ENCODE assay signal across 34 cellular contexts in the genomic region with DNA sequence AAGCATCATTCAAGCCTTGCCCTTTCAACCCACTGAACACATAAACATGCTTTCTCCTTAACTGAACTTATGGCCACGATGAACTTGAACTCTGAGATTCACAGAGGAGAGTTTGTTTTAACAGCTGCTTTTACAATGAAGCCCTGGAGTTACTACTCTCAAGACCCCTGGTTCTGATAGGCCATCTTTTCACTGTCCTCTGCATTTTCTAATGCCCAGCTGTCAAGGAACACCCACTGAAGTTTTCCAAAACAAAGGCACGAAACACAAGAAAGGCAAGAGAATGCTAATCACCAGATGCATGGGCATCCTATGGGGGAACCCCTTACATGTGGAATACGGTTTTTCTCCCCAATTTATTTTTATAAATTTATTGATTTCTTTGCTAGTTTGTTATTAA.
"Had no signal": no experiment of that assay in that cellular context is flagged by ENCODE, and none has a peak within 500 bp of the region (broad histone marks: within the 10 kb centered on the region; RNA-seq: fewer than 3 reads in every experiment).

No MANE protein-coding gene starts in this region.

- H3K36me3 ChIP-seq: ascending aorta had no signal

- H3K4me3 Mint-ChIP-seq: activated CD4-positive, alpha-beta T cell treated with anti-CD3 and anti-CD28 coated beads, Interleukin-2, amount 10 ng/mL, durations not matched to agents 24 days and 14 days; activated CD8-positive, alpha-beta T cell treated with anti-CD3 and anti-CD28 coated beads for 36 hours; activated naive CD4-positive, alpha-beta T cell treated with anti-CD3 and anti-CD28 coated beads, Interleukin-2, amount 50 U/mL, for 24 hours; activated naive CD8-positive, alpha-beta T cell treated with anti-CD3 and anti-CD28 coated beads, Interleukin-2, amount 10 ng/mL, durations not matched to agents 7 days and 5 days; activated T-cell treated with anti-CD3 and anti-CD28 coated beads, Interleukin-2, amount 50 U/mL, for 72 hours; activated T-helper 17 cell treated with anti-CD3 and anti-CD28 coated beads, Interleukin-2, amount 50 U/mL, for 72 hours had no signal

- H3K4me2 ChIP-seq: PC-9 had no signal

- DNase-seq: activated CD4-positive, alpha-beta T cell treated with anti-CD3 and anti-CD28 coated beads, Interleukin-2, amount 10 ng/mL, durations not matched to agents 24 days and 14 days; activated CD4-positive, alpha-beta T cell treated with anti-CD3 and anti-CD28 coated beads, Interleukin-2, amount 50 U/mL, for 4 hours; activated CD8-positive, alpha-beta T cell treated with anti-CD3 and anti-CD28 coated beads for 36 hours; activated effector memory CD4-positive, alpha-beta T cell treated with anti-CD3 and anti-CD28 coated beads, Interleukin-2, amount 50 U/mL, for 16 hours; activated naive CD4-positive, alpha-beta T cell; activated naive CD8-positive, alpha-beta T cell treated with anti-CD3 and anti-CD28 coated beads, Interleukin-2, amount 10 ng/mL, durations not matched to agents 7 days and 5 days; activated T-cell treated with anti-CD3 and anti-CD28 coated beads, Interleukin-2, amount 50 U/mL, for 1 hour; activated T-cell treated with anti-CD3 and anti-CD28 coated beads, Interleukin-2, amount 50 U/mL, for 72 hours; amygdala; cerebellar nuclear complex; KG1; MM.1S; MV-4-11; NCI-H1092; NCI-H1436 treated with DMSO at 0.1 percent for 48 hours; NCI-H1694 treated with DMSO at 0.1 percent for 48 hours; NCI-H2029; NCI-H2171; NCI-H510A; NCI-H526; NCI-H748 treated with DMSO at 0.1 percent for 48 hours; NK-92 treated with Interleukin-12 subunit alpha and Interleukin-12 subunit beta, amount 100 ng/mL, for 24 hours; PC-9; SIG-M5; SW 1271; T-helper 1 cell; T-helper 2 cell; T-helper 9 cell had no signal

- H3K4me1 ChIP-seq: ascending aorta had no signal

- H3K9me3 ChIP-seq: ascending aorta had no signal

- H3K27me3 Mint-ChIP-seq: activated CD4-positive, alpha-beta T cell treated with anti-CD3 and anti-CD28 coated beads, Interleukin-2, amount 10 ng/mL, durations not matched to agents 24 days and 14 days; activated naive CD8-positive, alpha-beta T cell treated with anti-CD3 and anti-CD28 coated beads, Interleukin-2, amount 10 ng/mL, durations not matched to agents 7 days and 5 days had no signal

- H2AFZ ChIP-seq: PC-9 had no signal

- H3K27me3 ChIP-seq: ascending aorta, cardiac muscle cell had no signal

- H3K27ac Mint-ChIP-seq: activated CD4-positive, alpha-beta T cell treated with anti-CD3 and anti-CD28 coated beads, Interleukin-2, amount 10 ng/mL, durations not matched to agents 24 days and 14 days; activated CD8-positive, alpha-beta T cell treated with anti-CD3 and anti-CD28 coated beads for 36 hours; activated naive CD4-positive, alpha-beta T cell treated with anti-CD3 and anti-CD28 coated beads, Interleukin-2, amount 50 U/mL, for 24 hours; activated naive CD8-positive, alpha-beta T cell treated with anti-CD3 and anti-CD28 coated beads, Interleukin-2, amount 10 ng/mL, durations not matched to agents 7 days and 5 days; activated T-cell treated with anti-CD3 and anti-CD28 coated beads, Interleukin-2, amount 50 U/mL, for 72 hours; activated T-helper 17 cell treated with anti-CD3 and anti-CD28 coated beads, Interleukin-2, amount 50 U/mL, for 72 hours had no signal

- H3K4me3 ChIP-seq: ascending aorta, cardiac muscle cell, PC-9 had no signal

- H3K36me3 Mint-ChIP-seq: activated naive CD4-positive, alpha-beta T cell treated with anti-CD3 and anti-CD28 coated beads, Interleukin-2, amount 50 U/mL, for 24 hours; activated naive CD8-positive, alpha-beta T cell treated with anti-CD3 and anti-CD28 coated beads, Interleukin-2, amount 10 ng/mL, durations not matched to agents 7 days and 5 days had no signal

- H3K9me3 Mint-ChIP-seq: activated CD4-positive, alpha-beta T cell treated with anti-CD3 and anti-CD28 coated beads, Interleukin-2, amount 10 ng/mL, durations not matched to agents 24 days and 14 days; activated CD8-positive, alpha-beta T cell treated with anti-CD3 and anti-CD28 coated beads for 36 hours; activated naive CD4-positive, alpha-beta T cell treated with anti-CD3 and anti-CD28 coated beads, Interleukin-2, amount 50 U/mL, for 24 hours; activated naive CD8-positive, alpha-beta T cell treated with anti-CD3 and anti-CD28 coated beads, Interleukin-2, amount 10 ng/mL, durations not matched to agents 7 days and 5 days; activated T-cell treated with anti-CD3 and anti-CD28 coated beads, Interleukin-2, amount 50 U/mL, for 72 hours; activated T-helper 17 cell treated with anti-CD3 and anti-CD28 coated beads, Interleukin-2, amount 50 U/mL, for 72 hours had no signal

- H3K27ac ChIP-seq: ascending aorta, cardiac muscle cell, PC-9, RWPE1, VCaP had no signal

- H3K4me1 Mint-ChIP-seq: activated CD4-positive, alpha-beta T cell treated with anti-CD3 and anti-CD28 coated beads, Interleukin-2, amount 10 ng/mL, durations not matched to agents 24 days and 14 days; activated naive CD4-positive, alpha-beta T cell treated with anti-CD3 and anti-CD28 coated beads, Interleukin-2, amount 50 U/mL, for 24 hours; activated naive CD8-positive, alpha-beta T cell treated with anti-CD3 and anti-CD28 coated beads, Interleukin-2, amount 10 ng/mL, durations not matched to agents 7 days and 5 days; activated T-helper 17 cell treated with anti-CD3 and anti-CD28 coated beads, Interleukin-2, amount 50 U/mL, for 72 hours had no signal
